Comparison of ENCODE assay signal across 10 cellular contexts in the genomic region with DNA sequence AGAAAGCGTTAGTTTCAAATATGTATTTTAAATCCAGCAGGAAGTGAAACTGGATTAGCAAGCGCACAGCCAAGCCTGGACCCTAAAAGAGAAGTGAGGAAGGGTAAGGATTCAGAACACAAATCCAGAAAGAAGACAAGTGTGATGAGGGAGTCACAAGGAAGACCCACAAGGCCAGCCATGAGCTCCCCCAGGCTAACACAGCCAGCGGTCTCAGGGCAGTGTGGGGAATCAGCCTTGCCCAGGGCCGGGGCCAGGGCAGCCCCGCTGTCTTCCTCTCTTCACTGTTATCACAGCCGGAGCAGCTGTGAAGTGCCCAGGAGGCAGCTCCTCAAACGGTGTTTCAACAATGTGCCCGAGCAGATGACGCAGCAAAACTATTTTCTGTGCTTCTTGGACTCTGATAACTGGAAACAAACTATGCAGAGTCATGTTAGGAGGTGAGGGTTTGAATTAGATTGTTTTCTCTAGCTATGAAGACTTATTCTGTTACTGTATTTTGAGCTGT. TPM values are rescaled to one million over a fixed set of nuclear protein-coding genes. Genes with fewer than 3 reads are reported as not detected.
DNase-seq lines count a peak whose midpoint lies in the region; ATAC-seq and TF ChIP-seq lines count a peak whose summit lies in the region.
"Had no signal": no experiment of that assay in that cellular context is flagged by ENCODE, and none has a peak within 500 bp of the region (broad histone marks: within the 10 kb centered on the region; RNA-seq: fewer than 3 reads in every experiment).

No MANE protein-coding gene starts in this region.

- H3K27ac ChIP-seq in body of pancreas (peak overlapping the region in 3 of 4 donors; percentile 12 to 74 (median 46)), muscle layer of duodenum (ENCODE audit: low read length) (peak overlapping the region; percentile 39)

- TF ChIP-seq CTCF in NB4 (IDR thresholded peaks at IDR 0.05; ENCODE audit: low read depth, low read length) (no peak), body of pancreas (IDR thresholded peaks at IDR 0.05) (no peak)

- H3K27me3 ChIP-seq in body of pancreas (no peaks in the 10 kb centered on the region), muscle layer of duodenum (ENCODE audit: low read depth, low read length) (no peaks in the 10 kb centered on the region)

- intact Hi-C loops in body of pancreas (cut with DNase I) = no loop called here

- H3K36me3 ChIP-seq in body of pancreas (replicated peaks in 1 of 2; ENCODE audit: insufficient read depth in 1 of 2, low read depth in 2 of 2) (no peaks in the 10 kb centered on the region), muscle layer of duodenum (ENCODE audit: control insufficient read depth in 1 of 2, insufficient read depth in 2 of 2, low read length in 2 of 2) (no peaks in the 10 kb centered on the region)

- ATAC-seq in body of pancreas (peak; percentile 68), GM21526 (IDR thresholded peaks at IDR 0.05; ENCODE audit: low FRiP score, unreplicated experiment) (no peak), GM21447 (IDR thresholded peaks at IDR 0.05; ENCODE audit: unreplicated experiment) (no peak), HG03045 (IDR thresholded peaks at IDR 0.05; ENCODE audit: unreplicated experiment) (no peak)

- DNase-seq in CD1c-positive myeloid dendritic cell (ENCODE audit: extremely low spot score) (peak; percentile 84), NB4 (ENCODE audit: low read depth) (peak; percentile 90), body of pancreas (peak; percentile 63 to 81 (median 74)), dermis blood vessel endothelial cell (no peak)
- DNase-seq: stimulated activated naive CD4-positive, alpha-beta T cell had no signal

- 19 to 46% methylated on average over 2 to 9 of the region's 9 CpGs for WGBS in body of pancreas, 2 donors

- H3K4me3 ChIP-seq in NB4 (ENCODE audit: low read depth, low read length) (peak overlapping the region; percentile 30), body of pancreas (no peak overlapping the region), muscle layer of duodenum (ENCODE audit: low read depth in 1 of 2, low read length in 2 of 2) (no peak overlapping the region)

- TF ChIP-seq POLR2A in NB4 (IDR thresholded peaks at IDR 0.05; ENCODE audit: extremely low read depth, insufficient read length) (no peak), body of pancreas (IDR thresholded peaks at IDR 0.05) (peak in 1 of 3 donors; percentile 14)

- peaks cover 29% of the 10 kb centered on the region for H3K4me1 ChIP-seq in body of pancreas
- no peaks in the 10 kb centered on the region for H3K4me1 ChIP-seq in muscle layer of duodenum (ENCODE audit: control insufficient read depth in 1 of 2, insufficient read depth in 2 of 2, low read length in 2 of 2)

- no peaks in the 10 kb centered on the region for H3K9me3 ChIP-seq in body of pancreas
- no peaks in the 10 kb centered on the region for H3K9me3 ChIP-seq in muscle layer of duodenum (ENCODE audit: control insufficient read depth in 1 of 2, low read length in 2 of 2)

RNA-seq across cellular contexts. Expression of gene CDC16, which starts 12.2 kb away (rescaled TPM):
- total RNA-seq in body of pancreas (10 to 100 TPM; 46.7 to 63.9 TPM), dermis blood vessel endothelial cell (46.5 and 62.8 TPM in 2 replicates)

RNA-seq across cellular contexts. Expression of gene CFAP97D2, which starts 43.5 kb away (rescaled TPM):
- not detected for total RNA-seq in body of pancreas
- total RNA-seq in dermis blood vessel endothelial cell = not detected in 2 replicates
- total RNA-seq: renal cortical epithelial cell had no signal

RNA-seq across cellular contexts. Expression of gene UPF3A, which starts 58.9 kb away (rescaled TPM):
- 10 to 100 TPM; 33.9 to 35.8 TPM for total RNA-seq in body of pancreas
- total RNA-seq in dermis blood vessel endothelial cell = 24.0 and 25.5 TPM in 2 replicates
